In the genomic region with DNA sequence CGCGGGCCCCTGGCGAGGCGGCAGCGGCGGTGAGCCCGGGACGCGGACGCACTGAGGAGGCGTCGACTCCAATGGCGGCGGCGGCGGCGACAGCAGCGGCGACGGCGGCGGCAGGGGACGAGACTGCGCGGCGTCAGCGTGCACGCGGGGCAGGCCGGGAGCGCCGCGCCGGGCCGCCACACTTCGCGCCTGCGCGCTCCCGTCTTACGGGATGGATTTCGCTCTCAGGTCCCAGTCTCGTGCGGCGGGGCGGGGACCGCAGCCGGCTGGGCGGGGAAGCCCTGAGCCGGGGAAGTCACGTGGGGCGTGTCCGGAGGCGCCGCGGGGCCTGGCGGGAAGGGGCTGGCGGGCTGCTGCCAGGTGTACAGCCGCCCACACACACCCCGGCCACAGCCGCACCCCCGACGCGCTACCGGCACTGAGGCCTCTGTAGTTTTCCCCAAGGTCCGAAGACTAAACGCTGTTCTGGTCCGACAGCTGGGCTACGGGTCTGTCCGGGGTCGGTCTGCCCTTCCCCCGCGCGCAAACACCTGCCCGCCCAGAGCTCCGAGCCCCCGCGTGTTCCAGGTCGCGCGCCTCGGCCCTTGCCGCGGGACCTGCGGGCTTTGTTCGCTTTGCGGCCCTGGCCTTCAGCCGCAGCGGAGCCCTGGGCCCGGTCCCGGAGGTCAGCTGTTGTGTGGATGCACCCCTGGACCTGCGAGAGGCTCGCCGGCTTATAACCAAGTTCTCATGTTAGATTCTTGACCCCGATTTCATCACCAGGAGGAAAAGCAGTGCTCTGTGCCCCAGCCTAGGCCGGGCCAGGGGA, we compare ENCODE assay signal across 8 cellular contexts. TPM values are rescaled to one million over a fixed set of nuclear protein-coding genes. Genes with fewer than 3 reads are reported as not detected.
DNase-seq lines count a peak whose midpoint lies in the region; ATAC-seq, FAIRE-seq and TF ChIP-seq lines count a peak whose summit lies in the region.

A gene (minus strand): TSS at position 91 of the 808 bp plus-strand sequence. CDS start 239 bp downstream, outside the sequence.

- peaks cover 12% of the 10 kb centered on the region; the same call in 1 of the 2 replicates for H3K36me3 ChIP-seq in SU-DHL-6 (ENCODE audit: low read length)
- peaks cover 4 to 10% (median 6%) of the 10 kb centered on the region in 3 donors for H3K36me3 ChIP-seq in pancreas
- peaks cover 6 to 21% of the 10 kb centered on the region in 2 donors for H3K36me3 ChIP-seq in thyroid gland

- peaks cover 4 to 26% (median 9%) of the 10 kb centered on the region in 3 donors for H3K4me1 ChIP-seq in pancreas
- peaks cover 18 to 38% of the 10 kb centered on the region in 2 donors for H3K4me1 ChIP-seq in thyroid gland

- DNase-seq in NCI-H1417 (lab: John Stamatoyannopoulos, UW), result peak; percentile 97 to 99 (median 98)
- DNase-seq in activated naive CD8-positive, alpha-beta T cell treated with anti-CD3 and anti-CD28 coated beads, Interleukin-2, amount 10 ng/mL, durations not matched to agents 7 days and 5 days, result peak; percentile 98
- DNase-seq in Right ventricle myocardium inferior (ENCODE audit: missing footprints), result peak; percentile 98
- peak; percentile 97 to 100 (median 98) for DNase-seq in pancreas
- peak; percentile 99 for DNase-seq in thyroid gland

- H3K27me3 ChIP-seq in SU-DHL-6 (ENCODE audit: low read length) (no peaks in the 10 kb centered on the region), pancreas (no peaks in the 10 kb centered on the region), thyroid gland (no peaks in the 10 kb centered on the region)

- H3K9me3 Mint-ChIP-seq in activated naive CD8-positive, alpha-beta T cell treated with anti-CD3 and anti-CD28 coated beads, Interleukin-2, amount 10 ng/mL, durations not matched to agents 7 days and 5 days, result no peaks in the 10 kb centered on the region

- peak within 1 kb of the TSS; percentile 89 for H3K27ac Mint-ChIP-seq in activated naive CD8-positive, alpha-beta T cell treated with anti-CD3 and anti-CD28 coated beads, Interleukin-2, amount 10 ng/mL, durations not matched to agents 7 days and 5 days

- POLR2A ChIA-PET in activated naive CD8-positive, alpha-beta T cell treated with anti-CD3 and anti-CD28 coated beads, Interleukin-2, amount 10 ng/mL, durations not matched to agents 7 days and 5 days (lab: Charles Lee), result interaction anchor here (0.6 kb wide), 1 partner anchor 515 kb away, joined by 3 read pairs; no protein-coding TSS in a partner anchor

- ATAC-seq in HG02763 (IDR thresholded peaks at IDR 0.05; ENCODE audit: unreplicated experiment) (peak; percentile 81), Right ventricle myocardium inferior (peak; percentile 99), pancreas (peak; percentile 98 to 99 (median 98))
- ATAC-seq in activated naive CD8-positive, alpha-beta T cell treated with anti-CD3 and anti-CD28 coated beads, Interleukin-2, amount 10 ng/mL, durations not matched to agents 7 days and 5 days (ENCODE audit: low read depth), result peak; percentile 96

- H3K4me2 ChIP-seq in SU-DHL-6 (ENCODE audit: low read depth, low read length, poor library complexity, severe bottlenecking), result peak within 1 kb of the TSS; percentile 93

- H3K27me3 Mint-ChIP-seq in activated naive CD8-positive, alpha-beta T cell treated with anti-CD3 and anti-CD28 coated beads, Interleukin-2, amount 10 ng/mL, durations not matched to agents 7 days and 5 days, result peaks cover 4% of the 10 kb centered on the region

- H3K9me3 ChIP-seq in SU-DHL-6 (ENCODE audit: insufficient read depth, low read length) (no peaks in the 10 kb centered on the region), pancreas (no peaks in the 10 kb centered on the region), thyroid gland (no peaks in the 10 kb centered on the region)

- H3K4me3 ChIP-seq in GM12875 (ENCODE audit: low read depth, low read length) (peak within 1 kb of the TSS; percentile 53), SU-DHL-6 (ENCODE audit: insufficient read depth, low read length, poor library complexity, severe bottlenecking) (peak within 1 kb of the TSS; percentile 86), pancreas (peak within 1 kb of the TSS; percentile 92 to 98 (median 95)), thyroid gland (replicated peaks in 1 of 3) (peak within 1 kb of the TSS; percentile 37 to 71 (median 67))

- WGBS in pancreas, 2 donors, result 1% methylated on average over 74 to 96 of the region's 96 CpGs
- 7 to 24% methylated on average over 6 to 21 of the region's 96 CpGs for WGBS in thyroid gland, 2 donors

- H3K9me2 ChIP-seq in SU-DHL-6 (replicated peaks; ENCODE audit: insufficient read depth, low read length), result no peaks in the 10 kb centered on the region

- peaks cover 44% of the 10 kb centered on the region for H3K79me2 ChIP-seq in SU-DHL-6 (ENCODE audit: insufficient read depth, low read length)

- no peak for TF ChIP-seq CTCF in GM12875 (IDR thresholded peaks at IDR 0.05; ENCODE audit: borderline replicate concordance, insufficient read depth, low read depth, low read length)
- TF ChIP-seq CTCF in SU-DHL-6 (IDR thresholded peaks at IDR 0.05; ENCODE audit: insufficient read depth, low read length, poor library complexity, severe bottlenecking), result no peak
- no peak for TF ChIP-seq CTCF in pancreas (IDR thresholded peaks at IDR 0.05)
- TF ChIP-seq CTCF in thyroid gland (IDR thresholded peaks at IDR 0.05), result peak in 1 of 6 experiments; percentile 18

- FAIRE-seq in pancreas (lab: Jason Lieb, UNC), result no peak

- peak within 1 kb of the TSS; percentile 98 for H2AFZ ChIP-seq in SU-DHL-6 (ENCODE audit: low read depth, low read length, severe bottlenecking)

- H4K20me1 ChIP-seq in SU-DHL-6 (ENCODE audit: low read depth, low read length), result peaks cover 16% of the 10 kb centered on the region; the same call in 1 of the 2 replicates

- H3K4me1 Mint-ChIP-seq in activated naive CD8-positive, alpha-beta T cell treated with anti-CD3 and anti-CD28 coated beads, Interleukin-2, amount 10 ng/mL, durations not matched to agents 7 days and 5 days, result peaks cover 34% of the 10 kb centered on the region

- peak; percentile 35 to 84 for TF ChIP-seq POLR2A in thyroid gland (IDR thresholded peaks at IDR 0.05)

- peak within 1 kb of the TSS; percentile 96 for H3K4me3 Mint-ChIP-seq in activated naive CD8-positive, alpha-beta T cell treated with anti-CD3 and anti-CD28 coated beads, Interleukin-2, amount 10 ng/mL, durations not matched to agents 7 days and 5 days

- H3K36me3 Mint-ChIP-seq in activated naive CD8-positive, alpha-beta T cell treated with anti-CD3 and anti-CD28 coated beads, Interleukin-2, amount 10 ng/mL, durations not matched to agents 7 days and 5 days, result peaks cover 10% of the 10 kb centered on the region

- H3F3A ChIP-seq in SU-DHL-6 (ENCODE audit: insufficient read depth), result no peaks in the 10 kb centered on the region

- intact Hi-C loops in Right ventricle myocardium inferior (cut with DNase I) (no loop called here), pancreas (cut with DNase I) (no loop called here), thyroid gland (cut with DNase I) (no loop called here)

- H3K27ac ChIP-seq in SU-DHL-6 (ENCODE audit: low read depth, low read length) (peak within 1 kb of the TSS; percentile 36), pancreas (peak within 1 kb of the TSS; percentile 60 to 87 (median 82)), thyroid gland (peak within 1 kb of the TSS; percentile 76 to 89 (median 83))

- peak within 1 kb of the TSS; percentile 90 for H3K9ac ChIP-seq in SU-DHL-6 (ENCODE audit: low read length)

RNA-seq across cellular contexts. Expression of the gene that starts here (rescaled TPM):
- 10 to 100 TPM; 38.0 to 41.2 TPM for total RNA-seq in activated naive CD8-positive, alpha-beta T cell treated with anti-CD3 and anti-CD28 coated beads, Interleukin-2, amount 10 ng/mL, durations not matched to agents 7 days and 5 days
- total RNA-seq in Right ventricle myocardium inferior (22.9 TPM), pancreas (10 to 100 TPM; 11.1 to 22.1 (median 15.2) TPM), thyroid gland (10 to 100 TPM; 41.3 to 54.2 (median 43.4) TPM)
- polyA plus RNA-seq in pancreas, result 10 to 100 TPM; 15.4 to 24.0 TPM

Comparison
In these comparisons a context has a peak if more than half of its experiments do, and no peak if none do; other contexts are left out.
1. Peak in every context shown above with its lines: DNase-seq, ATAC-seq, H3K4me3 ChIP-seq and H3K27ac ChIP-seq.